Comparison of ENCODE assay signal across 13 cellular contexts in the genomic region with DNA sequence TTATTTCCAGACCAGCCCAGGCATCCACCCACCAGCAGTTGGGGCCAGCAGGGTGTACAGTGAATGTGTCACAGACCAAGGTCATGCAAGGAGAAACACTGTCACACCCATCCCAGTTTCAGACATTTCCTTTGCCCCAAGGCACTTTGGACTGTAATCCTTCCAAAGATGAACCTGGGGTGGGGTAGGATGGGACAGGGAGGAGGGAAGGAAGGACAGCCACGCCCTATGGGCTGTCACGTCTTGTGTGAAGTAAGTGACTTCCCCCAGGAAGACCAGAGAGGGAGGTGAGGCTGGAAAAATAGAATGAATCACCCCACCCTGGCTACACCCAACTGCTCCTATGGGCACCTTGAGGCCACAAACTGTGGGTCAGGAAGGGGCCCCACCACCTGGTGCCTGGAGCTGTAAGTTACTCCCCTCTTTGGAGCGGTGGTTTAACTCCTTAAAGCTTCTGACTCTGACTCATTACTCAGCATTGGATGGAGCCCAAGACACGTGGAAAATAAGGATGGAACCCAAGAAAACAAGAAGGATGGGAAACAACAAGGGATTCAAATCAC.
DNase-seq lines count a peak whose midpoint lies in the region; ATAC-seq and TF ChIP-seq lines count a peak whose summit lies in the region.
"Had no signal": no experiment of that assay in that cellular context is flagged by ENCODE, and none has a peak within 500 bp of the region (broad histone marks: within the 10 kb centered on the region; RNA-seq: fewer than 3 reads in every experiment).

No MANE protein-coding gene starts in this region.

- H2BK120ac ChIP-seq in mesenchymal stem cell (ENCODE audit: low read depth, low read length) = no peak overlapping the region

- H3K27ac Mint-ChIP-seq in Calu3 (ENCODE audit: unreplicated experiment) (peak overlapping the region; percentile 92), endodermal cell (no peak overlapping the region)
- H3K27ac Mint-ChIP-seq: activated CD8-positive, alpha-beta T cell treated with anti-CD3 and anti-CD28 coated beads for 36 hours; activated naive CD8-positive, alpha-beta T cell treated with anti-CD3 and anti-CD28 coated beads for 36 hours had no signal

- CTCF ChIA-PET in Calu3 (lab: Charles Lee) = interaction anchor here (0.6 to 2.1 kb wide), 7 partner anchors 82 to 846 kb away, joined by 3 to 9 read pairs (median 4); no protein-coding TSS in a partner anchor

- H3K36me3 ChIP-seq in mesenchymal stem cell (ENCODE audit: control insufficient read depth in 1 of 2, insufficient read depth in 2 of 2, low read depth in 1 of 2, low read length in 2 of 2) (no peaks in the 10 kb centered on the region), endodermal cell (ENCODE audit: control insufficient read depth, insufficient read depth, low read length) (no peaks in the 10 kb centered on the region)

- no peak overlapping the region for H3K18ac ChIP-seq in mesenchymal stem cell (ENCODE audit: low read depth in 1 of 2, low read length in 2 of 2)

- intact Hi-C loops in Calu3 (cut with micrococcal nuclease; ENCODE audit: unreplicated experiment) = no loop called here

- H2BK15ac ChIP-seq in mesenchymal stem cell (ENCODE audit: low read depth, poor library complexity, severe bottlenecking) = no peak overlapping the region

- ATAC-seq in HG03521 (IDR thresholded peaks at IDR 0.05; ENCODE audit: unreplicated experiment) (no peak), HG03565 (IDR thresholded peaks at IDR 0.05; ENCODE audit: unreplicated experiment) (no peak)
- ATAC-seq: activated CD8-positive, alpha-beta T cell treated with anti-CD3 and anti-CD28 coated beads for 36 hours had no signal

- H3K27ac ChIP-seq in mesenchymal stem cell (ENCODE audit: low read length, poor library complexity, severe bottlenecking) (no peak overlapping the region), endodermal cell (ENCODE audit: low read depth, low read length) (no peak overlapping the region)

- H3K4me3 Mint-ChIP-seq in Calu3 (ENCODE audit: low read depth, unreplicated experiment) (no peak overlapping the region), endodermal cell (no peak overlapping the region)
- H3K4me3 Mint-ChIP-seq: activated CD8-positive, alpha-beta T cell treated with anti-CD3 and anti-CD28 coated beads for 36 hours; activated naive CD8-positive, alpha-beta T cell treated with anti-CD3 and anti-CD28 coated beads for 36 hours had no signal

- no peak overlapping the region for H3K4me2 ChIP-seq in mesenchymal stem cell (ENCODE audit: low read length, poor library complexity, severe bottlenecking)

- H3K9me3 Mint-ChIP-seq in Calu3 (ENCODE audit: low read depth, unreplicated experiment) (no peaks in the 10 kb centered on the region), endodermal cell (no peaks in the 10 kb centered on the region)
- H3K9me3 Mint-ChIP-seq: CD4-positive, CD25-positive, alpha-beta regulatory T cell had no signal

- WGBS in mesenchymal stem cell = 80% methylated on average over 4 of the region's 4 CpGs
- 82 to 94% methylated on average over 2 to 4 of the region's 4 CpGs for WGBS in endodermal cell (ENCODE audit: insufficient coverage in 1 of 2, insufficient read length in 1 of 2), 2 experiments

- H3K9ac ChIP-seq in mesenchymal stem cell (ENCODE audit: low read length) (peak overlapping the region; percentile 40), endodermal cell (ENCODE audit: extremely low read depth, low read length, poor library complexity, severe bottlenecking) (no peak overlapping the region)

- no TSS peak for BruUV-seq in Calu3 (replicated peaks; lab: Mats Ljungman, UMichigan)

- TF ChIP-seq CTCF in Calu3 (IDR thresholded peaks at IDR 0.05; ENCODE audit: unreplicated experiment) (no peak), cardiac fibroblast (IDR thresholded peaks at IDR 0.05; ENCODE audit: low read depth, low read length) (no peak), endodermal cell (conservative IDR thresholded peaks at IDR 0.05) (no peak)

- peak; percentile 42 for DNase-seq in Calu3
- DNase-seq in M059J (ENCODE audit: low read depth) = peak; percentile 88
- DNase-seq in cardiac fibroblast (ENCODE audit: low read depth in 2 of 2) = peak; percentile 65 to 77
- no peak for DNase-seq in mesenchymal stem cell
- DNase-seq in activated gamma-delta T cell treated with Interleukin-2 at 50 U/mL for 16 hours = no peak
- DNase-seq in endodermal cell = no peak
- DNase-seq: activated CD8-positive, alpha-beta T cell treated with anti-CD3 and anti-CD28 coated beads for 36 hours; activated naive CD8-positive, alpha-beta T cell treated with anti-CD3 and anti-CD28 coated beads for 36 hours; CD4-positive, CD25-positive, alpha-beta regulatory T cell; KBM-7 had no signal

- peaks cover 2% of the 10 kb centered on the region for H3K4me1 ChIP-seq in mesenchymal stem cell (ENCODE audit: control insufficient read depth, insufficient read depth, low read depth, low read length)
- no peaks in the 10 kb centered on the region for H3K4me1 ChIP-seq in endodermal cell (ENCODE audit: control insufficient read depth, insufficient read depth, low read length)

- H3K4me3 ChIP-seq in cardiac fibroblast (replicated peaks in 1 of 2; ENCODE audit: low read depth in 2 of 2, low read length in 2 of 2) (no peak overlapping the region), mesenchymal stem cell (ENCODE audit: insufficient read depth in 1 of 2, low read depth in 1 of 2, low read length in 2 of 2) (no peak overlapping the region), endodermal cell (ENCODE audit: low read length) (no peak overlapping the region)
- H3K4me3 ChIP-seq: lung had no signal

- no peak overlapping the region for H2AFZ ChIP-seq in mesenchymal stem cell (ENCODE audit: low read depth, low read length)

- H3K27me3 ChIP-seq in mesenchymal stem cell (ENCODE audit: control insufficient read depth in 1 of 2, insufficient read depth in 1 of 2, low read length in 2 of 2) (no peaks in the 10 kb centered on the region), endodermal cell (ENCODE audit: control insufficient read depth, insufficient read depth, low read length, poor library complexity, severe bottlenecking) (no peaks in the 10 kb centered on the region)

- peak overlapping the region in 1 of 2 experiments; percentile 9 for H2BK12ac ChIP-seq in mesenchymal stem cell (ENCODE audit: low read length in 2 of 2)

- no peak overlapping the region for H3K14ac ChIP-seq in mesenchymal stem cell (ENCODE audit: low read length in 2 of 2)

- no peak overlapping the region for H3K23ac ChIP-seq in mesenchymal stem cell (ENCODE audit: low read length in 2 of 2)

- H2BK5ac ChIP-seq in mesenchymal stem cell (ENCODE audit: low read depth, low read length, poor library complexity, severe bottlenecking) = no peak overlapping the region

- peaks cover 19% of the 10 kb centered on the region for H3K36me3 Mint-ChIP-seq in Calu3 (ENCODE audit: insufficient read depth, unreplicated experiment)
- H3K36me3 Mint-ChIP-seq in endodermal cell (ENCODE audit: low read depth) = no peaks in the 10 kb centered on the region
- H3K36me3 Mint-ChIP-seq: CD4-positive, CD25-positive, alpha-beta regulatory T cell had no signal

- H4K8ac ChIP-seq in mesenchymal stem cell (ENCODE audit: low read length) = no peak overlapping the region

- no peak overlapping the region for H3K4ac ChIP-seq in mesenchymal stem cell (ENCODE audit: low read depth in 1 of 2, low read length in 2 of 2)

- H3K4me1 Mint-ChIP-seq in Calu3 (ENCODE audit: low read depth, unreplicated experiment) (peaks cover 72% of the 10 kb centered on the region), endodermal cell (peaks cover 7% of the 10 kb centered on the region)

- no peak overlapping the region for H2AK5ac ChIP-seq in mesenchymal stem cell (ENCODE audit: low read length, severe bottlenecking)

- H3K79me1 ChIP-seq in mesenchymal stem cell (replicated peaks; ENCODE audit: low read length, poor library complexity, severe bottlenecking) = no peaks in the 10 kb centered on the region

- H3K27me3 Mint-ChIP-seq in Calu3 (ENCODE audit: unreplicated experiment) (no peaks in the 10 kb centered on the region), endodermal cell (ENCODE audit: insufficient read depth) (no peaks in the 10 kb centered on the region)
- H3K27me3 Mint-ChIP-seq: activated naive CD8-positive, alpha-beta T cell treated with anti-CD3 and anti-CD28 coated beads for 36 hours had no signal

- H4K91ac ChIP-seq in mesenchymal stem cell (ENCODE audit: low read length) = no peak overlapping the region

- H3K9me3 ChIP-seq in mesenchymal stem cell (ENCODE audit: control insufficient read depth, low read length) = peaks cover 8% of the 10 kb centered on the region
- H3K9me3 ChIP-seq in endodermal cell (ENCODE audit: control insufficient read depth, low read length) = peaks cover 3% of the 10 kb centered on the region

Comparison
In these comparisons a context has a peak if more than half of its experiments do, and no peak if none do; other contexts are left out.
1. DNase-seq: peak in Calu3 (single experiment), M059J (single experiment) and cardiac fibroblast (2 of 2); none in mesenchymal stem cell (single experiment), activated gamma-delta T cell treated with Interleukin-2 at 50 U/mL for 16 hours (single experiment) and endodermal cell (single experiment).